ENCODE assay signal across 8 cellular contexts in genomic region chr5:145811834-145812625, GRCh38. TPM values are rescaled to one million over a fixed set of nuclear protein-coding genes. Genes with fewer than 3 reads are reported as not detected.
DNase-seq lines count a peak whose midpoint lies in the region; ATAC-seq and TF ChIP-seq lines count a peak whose summit lies in the region.

No MANE protein-coding gene starts in this region.

- H3K36me3 ChIP-seq in DND-41 (ENCODE audit: insufficient read depth, low read length) (no peaks in the 10 kb centered on the region), sigmoid colon (peaks cover 0 to 10% (median 2%) of the 10 kb centered on the region in 4 donors)

- ATAC-seq in DND-41 (ENCODE audit: insufficient read depth, low read depth) (no peak), GM19452 (IDR thresholded peaks at IDR 0.05; ENCODE audit: unreplicated experiment) (no peak), HG02884 (IDR thresholded peaks at IDR 0.05; ENCODE audit: unreplicated experiment) (no peak)

- H3K4me3 ChIP-seq in DND-41 (ENCODE audit: low read depth in 1 of 2, low read length in 2 of 2) (no peak overlapping the region), sigmoid colon (no peak overlapping the region)

- H3K79me2 ChIP-seq in DND-41 (ENCODE audit: insufficient read depth, low read length) = no peaks in the 10 kb centered on the region

- H3K27ac ChIP-seq in DND-41 (ENCODE audit: low read length) = no peak overlapping the region
- H3K27ac ChIP-seq in sigmoid colon = no peak overlapping the region

- no peak for TF ChIP-seq POLR2A in sigmoid colon (IDR thresholded peaks at IDR 0.05)

- no peak for DNase-seq in DND-41
- peak; percentile 57 for DNase-seq in NCI-H2196 treated with DMSO at 0.1 percent for 48 hours (lab: John Stamatoyannopoulos, UW; ENCODE audit: unreplicated experiment)
- peak; percentile 70 for DNase-seq in dedifferentiated amniotic fluid mesenchymal stem cell (ENCODE audit: extremely low spot score)
- peak; percentile 73 for DNase-seq in medulla oblongata (ENCODE audit: extremely low spot score)
- no peak for DNase-seq in activated gamma-delta T cell treated with Interleukin-2 at 50 U/mL for 16 hours
- DNase-seq in sigmoid colon = no peak

- no peaks in the 10 kb centered on the region for H4K20me1 ChIP-seq in DND-41 (ENCODE audit: insufficient read depth, low read length)

- H3K27me3 ChIP-seq in DND-41 (ENCODE audit: insufficient read depth, low read length, poor library complexity) (no peaks in the 10 kb centered on the region), sigmoid colon (no peaks in the 10 kb centered on the region)

- H2AFZ ChIP-seq in DND-41 (ENCODE audit: low read depth, low read length) = no peak overlapping the region

- 68 to 84% methylated on average over 3 of the region's 3 CpGs for WGBS in sigmoid colon, 2 donors

- H3K4me1 ChIP-seq in DND-41 (ENCODE audit: insufficient read depth, low read length) (no peaks in the 10 kb centered on the region), sigmoid colon (no peaks in the 10 kb centered on the region)

- intact Hi-C loops in sigmoid colon (cut with DNase I) = no loop called here

- TF ChIP-seq CTCF in DND-41 (IDR thresholded peaks at IDR 0.05; ENCODE audit: borderline replicate concordance, extremely low read depth, low read length, poor library complexity, severe bottlenecking) (peak; percentile 5), sigmoid colon (IDR thresholded peaks at IDR 0.05) (no peak)

- H3K9ac ChIP-seq in DND-41 (ENCODE audit: low read depth, low read length) = no peak overlapping the region

- H3K9me3 ChIP-seq in DND-41 (ENCODE audit: insufficient read depth, low read length, severe bottlenecking) (peaks cover 2% of the 10 kb centered on the region), sigmoid colon (no peaks in the 10 kb centered on the region)

- TF ChIP-seq EP300 in sigmoid colon (IDR thresholded peaks at IDR 0.05) = no peak

- H3K4me2 ChIP-seq in DND-41 (ENCODE audit: insufficient read depth, low read length) = no peak overlapping the region

RNA-seq across cellular contexts. Expression of gene PRELID2, which starts 23.1 kb away (rescaled TPM):
- 10 to 100 TPM in 3 of 4 donors, 1 to 10 TPM in 1; 7.1 to 19.9 (median 12.5) TPM for total RNA-seq in sigmoid colon
- polyA plus RNA-seq in sigmoid colon = 10 to 100 TPM; 38.8 to 62.5 (median 60.1) TPM

Comparison
In these comparisons a context has a peak if more than half of its experiments do, and no peak if none do; other contexts are left out.
1. DNase-seq: peak in NCI-H2196 treated with DMSO at 0.1 percent for 48 hours (single experiment), dedifferentiated amniotic fluid mesenchymal stem cell (single experiment) and medulla oblongata (single experiment); none in DND-41 (single experiment), activated gamma-delta T cell treated with Interleukin-2 at 50 U/mL for 16 hours (single experiment) and sigmoid colon (single experiment).